Comparison of ENCODE assay signal across 7 cellular contexts in genomic region chr1:146400198-146401121, GRCh38.
DNase-seq lines count a peak whose midpoint lies in the region; ATAC-seq and TF ChIP-seq lines count a peak whose summit lies in the region.
"Not testable (repeated sequence)": the region's sequence is repeated elsewhere in the genome, so short reads cannot be mapped to it uniquely, and the experiment has no call there.

No MANE protein-coding gene starts in this region.

- TF ChIP-seq RAD21 in HCT116 (IDR thresholded peaks at IDR 0.05; ENCODE audit: low read depth), result not testable (repeated sequence)

- CTCF ChIA-PET in HCT116 (lab: Charles Lee); activated CD8-positive, alpha-beta memory T cell treated with anti-CD3 and anti-CD28 coated beads, Interleukin-2, amount 10 ng/mL, durations not matched to agents 7 days and 5 days (lab: Charles Lee): not testable (repeated sequence)

- H3K4me1 Mint-ChIP-seq in T-helper 2 cell treated with Interferon-gamma antibody and Interleukin-4, amounts not matched to agents 5 μg/mL and 100 μg/mL, for 36 hours (ENCODE audit: low read depth), result peaks cover 19% of the 10 kb centered on the region
- peaks cover 30% of the 10 kb centered on the region for H3K4me1 Mint-ChIP-seq in activated CD8-positive, alpha-beta memory T cell treated with anti-CD3 and anti-CD28 coated beads, Interleukin-2, amount 10 ng/mL, durations not matched to agents 7 days and 5 days

- not testable (repeated sequence) for BruUV-seq in HCT116 (replicated peaks; lab: Mats Ljungman, UMichigan)

- not testable (repeated sequence) for H3K27me3 ChIP-seq in HCT116 (ENCODE audit: insufficient read depth, low read length); prostate gland (replicated peaks; ENCODE audit: insufficient read depth)

- 0 out of 2 replicates have a peak, but pooled peaks have one; percentile 8 for ATAC-seq in HCT116
- not testable (repeated sequence) for ATAC-seq in activated CD8-positive, alpha-beta memory T cell treated with anti-CD3 and anti-CD28 coated beads, Interleukin-2, amount 10 ng/mL, durations not matched to agents 7 days and 5 days
- peak; percentile 11 to 15 for ATAC-seq in activated naive CD4-positive, alpha-beta T cell treated with anti-CD3 and anti-CD28 coated beads, Interleukin-2, amount 50 U/mL, for 72 hours

- not testable (repeated sequence) for H4K20me1 ChIP-seq in HCT116 (ENCODE audit: insufficient read depth)

- not testable (repeated sequence) for H3K27me3 Mint-ChIP-seq in T-helper 2 cell treated with Interferon-gamma antibody and Interleukin-4, amounts not matched to agents 5 μg/mL and 100 μg/mL, for 36 hours (ENCODE audit: low read depth); activated CD8-positive, alpha-beta memory T cell treated with anti-CD3 and anti-CD28 coated beads, Interleukin-2, amount 10 ng/mL, durations not matched to agents 7 days and 5 days

- not testable (repeated sequence) for H3K9me2 ChIP-seq in HCT116 (ENCODE audit: insufficient read depth)

- RAD21 ChIA-PET in HCT116 (lab: Charles Lee; ENCODE audit: low non-redundant PET in 1 of 2, low total read pairs in 2 of 2, uncharacterized antibody in 2 of 2, unreplicated experiment in 2 of 2), result not testable (repeated sequence)

- peak overlapping the region; percentile 40 for H3K4me3 Mint-ChIP-seq in T-helper 2 cell treated with Interferon-gamma antibody and Interleukin-4, amounts not matched to agents 5 μg/mL and 100 μg/mL, for 36 hours
- H3K4me3 Mint-ChIP-seq in activated CD8-positive, alpha-beta memory T cell treated with anti-CD3 and anti-CD28 coated beads, Interleukin-2, amount 10 ng/mL, durations not matched to agents 7 days and 5 days, result not testable (repeated sequence)

- H3K36me3 Mint-ChIP-seq in T-helper 2 cell treated with Interferon-gamma antibody and Interleukin-4, amounts not matched to agents 5 μg/mL and 100 μg/mL, for 36 hours (ENCODE audit: low read depth); activated CD8-positive, alpha-beta memory T cell treated with anti-CD3 and anti-CD28 coated beads, Interleukin-2, amount 10 ng/mL, durations not matched to agents 7 days and 5 days; activated naive CD4-positive, alpha-beta T cell treated with anti-CD3 and anti-CD28 coated beads, Interleukin-2, amount 50 U/mL, for 72 hours: not testable (repeated sequence)

- H3K4me1 ChIP-seq in HCT116 (ENCODE audit: control insufficient read depth in 1 of 2, insufficient read depth in 2 of 2, low read length in 2 of 2); prostate gland (replicated peaks): not testable (repeated sequence)

- not testable (repeated sequence) for H3K4me3 ChIP-seq in HCT116 (replicated peaks in 1 of 2; ENCODE audit: low read depth in 1 of 2, low read length in 2 of 2); prostate gland

- intact Hi-C loops in HCT116 (cut with micrococcal nuclease); prostate gland (cut with DNase I): not testable (repeated sequence)

- not testable (repeated sequence) for H3K79me2 ChIP-seq in HCT116 (ENCODE audit: insufficient read depth, low read length)

- H3K9me3 ChIP-seq in HCT116 (ENCODE audit: control insufficient read depth in 1 of 2, insufficient read depth in 1 of 2, low read depth in 1 of 2, low read length in 2 of 2); prostate gland: not testable (repeated sequence)

- not testable (repeated sequence) for H2AFZ ChIP-seq in HCT116 (ENCODE audit: low read depth, low read length, poor library complexity, severe bottlenecking)

- not testable (repeated sequence) for H3K36me3 ChIP-seq in HCT116 (ENCODE audit: control insufficient read depth in 1 of 2, insufficient read depth in 2 of 2, low read length in 2 of 2); prostate gland

- not testable (repeated sequence) for H3K4me2 ChIP-seq in HCT116 (ENCODE audit: low read length)

- not testable (repeated sequence) for TF ChIP-seq CTCF in HCT116 (IDR thresholded peaks at IDR 0.05 in 2 of 3, conservative IDR thresholded peaks at IDR 0.05 in 1 of 3; ENCODE audit: borderline replicate concordance in 1 of 3, insufficient read depth in 1 of 3, low read depth in 2 of 3, low read length in 2 of 3); prostate gland (IDR thresholded peaks at IDR 0.05)

- H3K27ac ChIP-seq in HCT116 (ENCODE audit: low read depth, low read length), result not testable (repeated sequence)
- peak overlapping the region; percentile 50 to 63 for H3K27ac ChIP-seq in prostate gland

- POLR2A ChIA-PET in HCT116 (lab: Charles Lee), result interaction anchor here (1.2 kb wide), 1 partner anchor 13 kb away, joined by 6 read pairs; no protein-coding TSS in a partner anchor

- not testable (repeated sequence) for H3K9me3 Mint-ChIP-seq in T-helper 2 cell treated with Interferon-gamma antibody and Interleukin-4, amounts not matched to agents 5 μg/mL and 100 μg/mL, for 36 hours; activated CD8-positive, alpha-beta memory T cell treated with anti-CD3 and anti-CD28 coated beads, Interleukin-2, amount 10 ng/mL, durations not matched to agents 7 days and 5 days (ENCODE audit: low read depth); activated naive CD4-positive, alpha-beta T cell treated with anti-CD3 and anti-CD28 coated beads, Interleukin-2, amount 50 U/mL, for 72 hours

- peak overlapping the region; percentile 85 for H3K27ac Mint-ChIP-seq in T-helper 2 cell treated with Interferon-gamma antibody and Interleukin-4, amounts not matched to agents 5 μg/mL and 100 μg/mL, for 36 hours
- peak overlapping the region; percentile 85 for H3K27ac Mint-ChIP-seq in activated CD8-positive, alpha-beta memory T cell treated with anti-CD3 and anti-CD28 coated beads, Interleukin-2, amount 10 ng/mL, durations not matched to agents 7 days and 5 days
- peak overlapping the region; percentile 65 to 86 for H3K27ac Mint-ChIP-seq in activated naive CD4-positive, alpha-beta T cell treated with anti-CD3 and anti-CD28 coated beads, Interleukin-2, amount 50 U/mL, for 72 hours

- H3K9ac ChIP-seq in HCT116 (ENCODE audit: low read length), result not testable (repeated sequence)

- TF ChIP-seq POLR2A in HCT116 (IDR thresholded peaks at IDR 0.05; ENCODE audit: borderline replicate concordance, extremely low read depth, insufficient read depth, insufficient read length); prostate gland (IDR thresholded peaks at IDR 0.05): not testable (repeated sequence)

- not testable (repeated sequence) for DNase-seq in HCT116 (ENCODE audit: low read depth, low spot score); T-helper 2 cell treated with Interferon-gamma antibody and Interleukin-4, amounts not matched to agents 5 μg/mL and 100 μg/mL, for 36 hours (ENCODE audit: low spot score); activated CD8-positive, alpha-beta memory T cell treated with anti-CD3 and anti-CD28 coated beads, Interleukin-2, amount 10 ng/mL, durations not matched to agents 7 days and 5 days; activated naive CD4-positive, alpha-beta T cell treated with anti-CD3 and anti-CD28 coated beads, Interleukin-2, amount 50 U/mL, for 72 hours (ENCODE audit: low spot score in 2 of 2); prostate gland (ENCODE audit: low spot score)
- DNase-seq in dermis blood vessel endothelial cell, result peak; percentile 66
- peak; percentile 5 for DNase-seq in left kidney (ENCODE audit: low read depth, low spot score)

- WGBS in prostate gland, result 38% methylated on average over 8 of the region's 8 CpGs
